Comparison of ENCODE assay signal across 29 cellular contexts in genomic region chr22:20816559-20816958, GRCh38. TPM values are rescaled to one million over a fixed set of nuclear protein-coding genes. Genes with fewer than 3 reads are reported as not detected.
DNase-seq lines count a peak whose midpoint lies in the region; ATAC-seq, FAIRE-seq and TF ChIP-seq lines count a peak whose summit lies in the region.
"Had no signal": no experiment of that assay in that cellular context is flagged by ENCODE, and none has a peak within 500 bp of the region (broad histone marks: within the 10 kb centered on the region; RNA-seq: fewer than 3 reads in every experiment).

No MANE protein-coding gene starts in this region.

- H3K4me1 Mint-ChIP-seq in activated naive CD8-positive, alpha-beta T cell treated with anti-CD3 and anti-CD28 coated beads for 36 hours: peaks cover 7% of the 10 kb centered on the region
- H3K4me1 Mint-ChIP-seq in activated T-helper 17 cell treated with anti-CD3 and anti-CD28 coated beads, Interleukin-2, amount 50 U/mL, for 72 hours: no peaks in the 10 kb centered on the region
- H3K4me1 Mint-ChIP-seq: GM23338, H9 had no signal

- no peak for TF ChIP-seq EP300 in K562 (IDR thresholded peaks at IDR 0.05; ENCODE audit: low read length)

- no peak overlapping the region for H3K4me3 ChIP-seq in K562
- H3K4me3 ChIP-seq: BLaER1, GM23338, PC-9, SJSA1 had no signal

- peak overlapping the region in 1 of 2 experiments; percentile 51; a peak in 1 of 4 replicates for H3K9ac ChIP-seq in K562 (ENCODE audit: insufficient read depth in 1 of 2, low read depth in 2 of 2, low read length in 2 of 2)
- H3K9ac ChIP-seq: BLaER1 had no signal

- no peak for TF ChIP-seq POLR2A in K562 (conservative IDR thresholded peaks at IDR 0.05)

- no peak for ATAC-seq in K562
- ATAC-seq in left lobe of liver: no peak
- no peak for ATAC-seq in GM21529 (IDR thresholded peaks at IDR 0.05; ENCODE audit: unreplicated experiment)
- no peak for ATAC-seq in GM19328 (IDR thresholded peaks at IDR 0.05; ENCODE audit: unreplicated experiment)
- ATAC-seq in activated T-helper 17 cell treated with anti-CD3 and anti-CD28 coated beads, Interleukin-2, amount 50 U/mL, for 72 hours (replicated peaks): no peak
- ATAC-seq: GM23338, Right ventricle myocardium inferior had no signal

- WGBS in K562 (ENCODE audit: insufficient coverage, low coverage, missing lambda C conversion rate): 92% methylated on average over 6 of the region's 6 CpGs

- BruUV-seq in K562 (replicated peaks; lab: Mats Ljungman, UMichigan): no TSS peak

- DNase-seq in Ammon's horn (ENCODE audit: low spot score) (peak; percentile 55), K562 (ENCODE audit: extremely low read depth in 1 of 4, low spot score in 3 of 4) (peak in 1 of 4 experiments; percentile 38), left lobe of liver (ENCODE audit: low spot score) (peak; percentile 22), putamen (ENCODE audit: low spot score) (peak; percentile 16)
- DNase-seq in activated naive CD8-positive, alpha-beta T cell treated with anti-CD3 and anti-CD28 coated beads for 36 hours: no peak
- DNase-seq: CD4-positive, CD25-positive, alpha-beta regulatory T cell; H9; Karpas-422; MV-4-11; NCI-H1105; NCI-H1436 treated with DMSO at 0.1 percent for 48 hours; NCI-H187 treated with DMSO at 0.1 percent for 48 hours; NCI-H2107; NCI-H446; NCI-H526; NCI-H82; NK-92 treated with Interleukin-12 subunit alpha and Interleukin-12 subunit beta, amount 100 ng/mL, for 24 hours; PC-9 had no signal

- no peak overlapping the region for H3K4me2 ChIP-seq in K562 (ENCODE audit: insufficient read depth, low read length)
- H3K4me2 ChIP-seq: BLaER1, GM23338, PC-9 had no signal

- H3K9me3 ChIP-seq in K562 (replicated peaks; ENCODE audit: control insufficient read depth, insufficient read depth, low read depth, low read length): no peaks in the 10 kb centered on the region
- H3K9me3 ChIP-seq: BLaER1, SJSA1 had no signal

- H3K79me2 ChIP-seq in K562 (ENCODE audit: control insufficient read depth, insufficient read depth, low read length): no peaks in the 10 kb centered on the region

- no peaks in the 10 kb centered on the region for H3K27me3 ChIP-seq in K562 (ENCODE audit: control insufficient read depth in 2 of 2, insufficient read depth in 2 of 2, low read length in 2 of 2)
- H3K27me3 ChIP-seq: BLaER1, SJSA1 had no signal

- peaks cover 76% of the 10 kb centered on the region for H3K36me3 ChIP-seq in K562 (ENCODE audit: control insufficient read depth, insufficient read depth, low read length)

- in situ Hi-C loops in K562 (cut with MboI): no loop called here

- H3K27ac ChIP-seq in K562 (ENCODE audit: extremely low read depth, low read depth, low read length): no peak overlapping the region
- H3K27ac ChIP-seq: BLaER1, PC-9, SJSA1 had no signal

- peaks cover 5% of the 10 kb centered on the region; the same call in 1 of the 2 replicates for H4K20me1 ChIP-seq in K562 (replicated peaks; ENCODE audit: control insufficient read depth, insufficient read depth, low read length)
- H4K20me1 ChIP-seq: BLaER1 had no signal

- CTCF ChIA-PET in K562 (lab: Yijun Ruan, JAX; ENCODE audit: low intra/inter-chr PET ratio): no interaction called here

- no peaks in the 10 kb centered on the region for H3K9me3 Mint-ChIP-seq in activated naive CD8-positive, alpha-beta T cell treated with anti-CD3 and anti-CD28 coated beads for 36 hours
- H3K9me3 Mint-ChIP-seq in activated T-helper 17 cell treated with anti-CD3 and anti-CD28 coated beads, Interleukin-2, amount 50 U/mL, for 72 hours: no peaks in the 10 kb centered on the region
- H3K9me3 Mint-ChIP-seq: CD4-positive, CD25-positive, alpha-beta regulatory T cell; GM23338; H9 had no signal

- H2AFZ ChIP-seq in K562 (ENCODE audit: low read depth, low read length): no peak overlapping the region
- H2AFZ ChIP-seq: GM23338, PC-9 had no signal

- H3K36me3 Mint-ChIP-seq in activated naive CD8-positive, alpha-beta T cell treated with anti-CD3 and anti-CD28 coated beads for 36 hours: peaks cover 15% of the 10 kb centered on the region
- peaks cover 91% of the 10 kb centered on the region for H3K36me3 Mint-ChIP-seq in activated T-helper 17 cell treated with anti-CD3 and anti-CD28 coated beads, Interleukin-2, amount 50 U/mL, for 72 hours (ENCODE audit: low read depth)

- 0 out of 6 replicates have a peak, but pooled peaks of 1 of the 3 experiments have one; percentile 5 for TF ChIP-seq CTCF in K562 (IDR thresholded peaks at IDR 0.05 in 2 of 3, conservative IDR thresholded peaks at IDR 0.05 in 1 of 3; ENCODE audit: insufficient read depth in 2 of 3, low read depth in 1 of 3, low read length in 3 of 3)

- H3K4me3 Mint-ChIP-seq in activated naive CD8-positive, alpha-beta T cell treated with anti-CD3 and anti-CD28 coated beads for 36 hours: no peak overlapping the region
- H3K4me3 Mint-ChIP-seq in activated T-helper 17 cell treated with anti-CD3 and anti-CD28 coated beads, Interleukin-2, amount 50 U/mL, for 72 hours: no peak overlapping the region
- H3K4me3 Mint-ChIP-seq: CD4-positive, CD25-positive, alpha-beta regulatory T cell; GM23338; H9 had no signal

- POLR2A ChIA-PET in K562 (lab: Yijun Ruan, JAX): interaction anchor here (0.7 to 13.8 kb wide), 9 partner anchors 8 to 224 kb away, joined by 3 to 172 read pairs (median 3); no protein-coding TSS in a partner anchor

- intact Hi-C loops in K562 (cut with micrococcal nuclease): no loop called here

- no peak overlapping the region for H3K27ac Mint-ChIP-seq in activated naive CD8-positive, alpha-beta T cell treated with anti-CD3 and anti-CD28 coated beads for 36 hours
- H3K27ac Mint-ChIP-seq in activated T-helper 17 cell treated with anti-CD3 and anti-CD28 coated beads, Interleukin-2, amount 50 U/mL, for 72 hours: no peak overlapping the region
- H3K27ac Mint-ChIP-seq: GM23338 had no signal

- no peaks in the 10 kb centered on the region for H3K9me1 ChIP-seq in K562 (ENCODE audit: control insufficient read depth, insufficient read depth, low read length)

- FAIRE-seq in K562 (lab: Jason Lieb, UNC): no peak
- FAIRE-seq: GM18507 had no signal

- no peaks in the 10 kb centered on the region for H3K4me1 ChIP-seq in K562 (replicated peaks in 1 of 2; ENCODE audit: control insufficient read depth in 2 of 2, insufficient read depth in 2 of 2, low read length in 2 of 2)
- H3K4me1 ChIP-seq: SJSA1 had no signal

- H3K27me3 Mint-ChIP-seq in activated naive CD8-positive, alpha-beta T cell treated with anti-CD3 and anti-CD28 coated beads for 36 hours: no peaks in the 10 kb centered on the region
- H3K27me3 Mint-ChIP-seq in activated T-helper 17 cell treated with anti-CD3 and anti-CD28 coated beads, Interleukin-2, amount 50 U/mL, for 72 hours: no peaks in the 10 kb centered on the region
- H3K27me3 Mint-ChIP-seq: CD4-positive, CD25-positive, alpha-beta regulatory T cell had no signal

- TF ChIP-seq RAD21 in K562 (CRISPR knock-in tag; conservative IDR thresholded peaks at IDR 0.05 in 1 of 2, IDR thresholded peaks at IDR 0.05 in 1 of 2): no peak

RNA-seq across cellular contexts. Expression of gene PI4KA, which starts 42.1 kb away (rescaled TPM):
- total RNA-seq in K562 (2011; cell fraction: chromatin; rRNA removed; ENCODE audit: low replicate concordance): 856 and 1,421 TPM in 2 replicates
- 627 and 658 TPM in 2 replicates for total RNA-seq in K562 (2011; cell fraction: nucleolus; rRNA removed)
- total RNA-seq in K562 (2011; cell fraction: nucleoplasm; rRNA removed): 567 and 576 TPM in 2 replicates
- total RNA-seq in K562 (2014; rRNA removed): 103 and 117 TPM in 2 replicates
- total RNA-seq in K562 (2014; rRNA removed; fragmentation: Illumina TruSeq; extraction: Trizol): 62.3 and 63.7 TPM in 2 replicates
- total RNA-seq in K562 (2015; rRNA removed; fragmentation: Illumina TruSeq; extraction: Trizol): 75.3 and 82.5 TPM in 2 replicates
- total RNA-seq in K562 (2021): 173 and 187 TPM in 2 replicates
- polyA plus RNA-seq in K562 (2011; rRNA removed): 84.7 and 128 TPM in 2 replicates
- polyA plus RNA-seq in K562 (2011; cell fraction: cytosol; rRNA removed): 76.2 and 84.4 TPM in 2 replicates
- polyA plus RNA-seq in K562 (2011; cell fraction: nucleus; rRNA removed): 448 and 556 TPM in 2 replicates
- polyA plus RNA-seq in K562 (2012): 142 and 181 TPM in 2 replicates
- polyA plus RNA-seq in K562 (2014; fragmentation: Illumina TruSeq; extraction: Trizol): 124 and 127 TPM in 2 replicates
- polyA plus RNA-seq in K562 (2014; fragmentation: Nextera tagmentation; extraction: Ambion mirVana): 10 to 100 TPM in 1 of 2 experiments, 1 to 10 TPM in 1; 7.3 to 11.1 TPM
- polyA plus RNA-seq in K562 (2014; rRNA removed): 116 and 125 TPM in 2 replicates
- 160 and 176 TPM in 2 replicates for polyA minus RNA-seq in K562 (2011; rRNA and poly(A)+ RNA removed)
- polyA minus RNA-seq in K562 (2011; cell fraction: cytosol; rRNA and poly(A)+ RNA removed): 98.9 and 161 TPM in 2 replicates
- polyA minus RNA-seq in K562 (2011; cell fraction: nucleus; rRNA and poly(A)+ RNA removed): 188 and 253 TPM in 2 replicates
- total RNA-seq in left lobe of liver: 40.4 TPM
- total RNA-seq in activated naive CD8-positive, alpha-beta T cell treated with anti-CD3 and anti-CD28 coated beads for 36 hours: 10 to 100 TPM; 49.3 to 51.3 TPM
- 10 to 100 TPM; 72.1 to 96.0 TPM for total RNA-seq in activated T-helper 17 cell treated with anti-CD3 and anti-CD28 coated beads, Interleukin-2, amount 50 U/mL, for 72 hours

RNA-seq across cellular contexts. Expression of gene SNAP29, which starts 42.2 kb away (rescaled TPM):
- total RNA-seq in K562 (2011; cell fraction: chromatin; rRNA removed; ENCODE audit: low replicate concordance): 63.6 and 66.4 TPM in 2 replicates
- 39.3 and 45.4 TPM in 2 replicates for total RNA-seq in K562 (2011; cell fraction: nucleolus; rRNA removed)
- total RNA-seq in K562 (2011; cell fraction: nucleoplasm; rRNA removed): 59.8 and 84.4 TPM in 2 replicates
- total RNA-seq in K562 (2014; rRNA removed) (71.4 and 89.3 TPM in 2 replicates), K562 (2014; rRNA removed; fragmentation: Illumina TruSeq; extraction: Trizol) (58.1 and 64.4 TPM in 2 replicates), K562 (2015; rRNA removed; fragmentation: Illumina TruSeq; extraction: Trizol) (70.6 and 75.9 TPM in 2 replicates), K562 (2021) (122 and 123 TPM in 2 replicates), left lobe of liver (24.6 TPM)
- polyA plus RNA-seq in K562 (2011; rRNA removed) (187 and 200 TPM in 2 replicates), K562 (2014; fragmentation: Illumina TruSeq; extraction: Trizol) (181 and 250 TPM in 2 replicates), K562 (2014; fragmentation: Nextera tagmentation; extraction: Ambion mirVana) (10 to 100 TPM; 19.5 to 22.8 TPM), K562 (2014; rRNA removed) (136 and 161 TPM in 2 replicates)
- 97.0 and 115 TPM in 2 replicates for polyA plus RNA-seq in K562 (2011; cell fraction: cytosol; rRNA removed)
- polyA plus RNA-seq in K562 (2011; cell fraction: nucleus; rRNA removed): 51.6 and 70.0 TPM in 2 replicates
- 105 and 162 TPM in 2 replicates for polyA plus RNA-seq in K562 (2012)
- polyA minus RNA-seq in K562 (2011; rRNA and poly(A)+ RNA removed): 89.0 and 94.5 TPM in 2 replicates
- 44.9 and 53.1 TPM in 2 replicates for polyA minus RNA-seq in K562 (2011; cell fraction: cytosol; rRNA and poly(A)+ RNA removed)
- polyA minus RNA-seq in K562 (2011; cell fraction: nucleus; rRNA and poly(A)+ RNA removed): 14.3 and 25.0 TPM in 2 replicates
- 10 to 100 TPM; 21.5 to 22.1 TPM for total RNA-seq in activated naive CD8-positive, alpha-beta T cell treated with anti-CD3 and anti-CD28 coated beads for 36 hours
- total RNA-seq in activated T-helper 17 cell treated with anti-CD3 and anti-CD28 coated beads, Interleukin-2, amount 50 U/mL, for 72 hours: 10 to 100 TPM; 22.4 to 29.5 TPM

RNA-seq across cellular contexts. Expression of gene SERPIND1, which starts 42.6 kb away (rescaled TPM):
- not detected in 2 replicates for total RNA-seq in K562 (2011; cell fraction: chromatin; rRNA removed; ENCODE audit: low replicate concordance)
- not detected in 2 replicates for total RNA-seq in K562 (2011; cell fraction: nucleolus; rRNA removed)
- not detected in 2 replicates for total RNA-seq in K562 (2011; cell fraction: nucleoplasm; rRNA removed)
- not detected in 2 replicates for total RNA-seq in K562 (2014; rRNA removed)
- total RNA-seq in K562 (2014; rRNA removed; fragmentation: Illumina TruSeq; extraction: Trizol): not detected in 2 replicates
- not detected in 2 replicates for total RNA-seq in K562 (2015; rRNA removed; fragmentation: Illumina TruSeq; extraction: Trizol)
- total RNA-seq in K562 (2021): 0.09 and 0.22 TPM in 2 replicates
- polyA plus RNA-seq in K562 (2011; rRNA removed): not detected in 2 replicates
- not detected in 2 replicates for polyA plus RNA-seq in K562 (2011; cell fraction: cytosol; rRNA removed)
- not detected in 2 replicates for polyA plus RNA-seq in K562 (2011; cell fraction: nucleus; rRNA removed)
- polyA plus RNA-seq in K562 (2012): 0.11 and 0.16 TPM in 2 replicates
- polyA plus RNA-seq in K562 (2014; fragmentation: Illumina TruSeq; extraction: Trizol): not detected in 2 replicates
- polyA plus RNA-seq in K562 (2014; fragmentation: Nextera tagmentation; extraction: Ambion mirVana): under 1 TPM; 0.04 to 0.11 TPM
- not detected in 2 replicates for polyA plus RNA-seq in K562 (2014; rRNA removed)
- not detected in 2 replicates for polyA minus RNA-seq in K562 (2011; rRNA and poly(A)+ RNA removed)
- 1.0 TPM in 1 of 2 replicates, not detected in the other for polyA minus RNA-seq in K562 (2011; cell fraction: cytosol; rRNA and poly(A)+ RNA removed)
- polyA minus RNA-seq in K562 (2011; cell fraction: nucleus; rRNA and poly(A)+ RNA removed): not detected in 2 replicates
- 261 TPM for total RNA-seq in left lobe of liver
- not detected for total RNA-seq in activated naive CD8-positive, alpha-beta T cell treated with anti-CD3 and anti-CD28 coated beads for 36 hours
- under 1 TPM in 1 of 2 donors, not detected in 1; 0.11 TPM for total RNA-seq in activated T-helper 17 cell treated with anti-CD3 and anti-CD28 coated beads, Interleukin-2, amount 50 U/mL, for 72 hours
- total RNA-seq: A172; CD4-positive, CD25-positive, alpha-beta regulatory T cell; GM23338; H9; HT-29; M059J; PC-9; Right ventricle myocardium inferior; SJSA1 had no signal
- polyA plus RNA-seq: GM23338 had no signal

Comparison
In these comparisons a context has a peak if more than half of its experiments do, and no peak if none do; other contexts are left out.
1. RNA of gene SERPIND1, which starts 42.6 kb away (total RNA-seq): 261 TPM in left lobe of liver (single experiment); 0.11 TPM in activated T-helper 17 cell treated with anti-CD3 and anti-CD28 coated beads, Interleukin-2, amount 50 U/mL, for 72 hours, not detected in activated naive CD8-positive, alpha-beta T cell treated with anti-CD3 and anti-CD28 coated beads for 36 hours and 0.09 to 0.22 TPM in K562; every median in the first group is over 100 times any median in the second.